ENCODE assay signal across 11 cellular contexts in genomic region chr2:65566617-65567016, GRCh38.
DNase-seq lines count a peak whose midpoint lies in the region; ATAC-seq and TF ChIP-seq lines count a peak whose summit lies in the region.
"Had no signal": no experiment of that assay in that cellular context is flagged by ENCODE, and none has a peak within 500 bp of the region (broad histone marks: within the 10 kb centered on the region; RNA-seq: fewer than 3 reads in every experiment).

No MANE protein-coding gene starts in this region.

- no peak for ATAC-seq in GM21360 (IDR thresholded peaks at IDR 0.05; ENCODE audit: unreplicated experiment)
- ATAC-seq: naive thymus-derived CD8-positive, alpha-beta T cell had no signal

- DNase-seq in A172 (ENCODE audit: low spot score) (peak; percentile 62), NCI-H146 (lab: John Stamatoyannopoulos, UW) (peak; percentile 57), breast epithelium (ENCODE audit: low spot score in 2 of 2) (no peak), myocyte (ENCODE audit: low read depth) (peak; percentile 46), middle frontal gyrus (ENCODE audit: extremely low spot score, low spot score) (no peak), endothelial cell (ENCODE audit: low spot score) (no peak), Peyer's patch (no peak)
- DNase-seq: activated T-cell treated with anti-CD3 and anti-CD28 coated beads, Interleukin-2, amount 50 U/mL, for 48 hours; head of caudate nucleus; naive thymus-derived CD8-positive, alpha-beta T cell had no signal

- H3K27ac Mint-ChIP-seq in endothelial cell (ENCODE audit: unreplicated experiment) = no peak overlapping the region

- H3K27me3 Mint-ChIP-seq in endothelial cell (ENCODE audit: unreplicated experiment) = no peaks in the 10 kb centered on the region

- H3K4me3 ChIP-seq in breast epithelium (peak overlapping the region in 2 of 3 donors; percentile 35 to 51), Peyer's patch (no peak overlapping the region)

- H3K36me3 ChIP-seq in breast epithelium = no peaks in the 10 kb centered on the region
- no peaks in the 10 kb centered on the region for H3K36me3 ChIP-seq in Peyer's patch

- H3K9me3 ChIP-seq in breast epithelium = no peaks in the 10 kb centered on the region
- no peaks in the 10 kb centered on the region for H3K9me3 ChIP-seq in Peyer's patch

- peaks cover 11% of the 10 kb centered on the region for H3K4me1 Mint-ChIP-seq in endothelial cell (ENCODE audit: unreplicated experiment)

- H3K9me3 Mint-ChIP-seq in endothelial cell (ENCODE audit: unreplicated experiment) = no peaks in the 10 kb centered on the region
- H3K9me3 Mint-ChIP-seq: naive thymus-derived CD8-positive, alpha-beta T cell had no signal

- no peak for TF ChIP-seq POLR2A in breast epithelium (IDR thresholded peaks at IDR 0.05)
- no peak for TF ChIP-seq POLR2A in Peyer's patch (IDR thresholded peaks at IDR 0.05)

- H3K4me1 ChIP-seq in breast epithelium (no peaks in the 10 kb centered on the region), Peyer's patch (no peaks in the 10 kb centered on the region)

- peaks cover 5% of the 10 kb centered on the region for H3K36me3 Mint-ChIP-seq in endothelial cell (ENCODE audit: low read depth, unreplicated experiment)
- H3K36me3 Mint-ChIP-seq: naive thymus-derived CD8-positive, alpha-beta T cell had no signal

- TF ChIP-seq CTCF in breast epithelium (IDR thresholded peaks at IDR 0.05) (no peak), endothelial cell (IDR thresholded peaks at IDR 0.05; ENCODE audit: unreplicated experiment) (no peak), Peyer's patch (IDR thresholded peaks at IDR 0.05) (no peak)

- H3K4me3 Mint-ChIP-seq in endothelial cell (ENCODE audit: unreplicated experiment) = no peak overlapping the region

- intact Hi-C loops in breast epithelium (cut with DNase I; ENCODE audit: low total_unique reads) = no loop called here

- H3K27ac ChIP-seq in breast epithelium = peak overlapping the region in 1 of 2 donors; percentile 13
- H3K27ac ChIP-seq in Peyer's patch = no peak overlapping the region

- H3K27me3 ChIP-seq in breast epithelium (no peaks in the 10 kb centered on the region), Peyer's patch (no peaks in the 10 kb centered on the region)

Comparison
In these comparisons a context has a peak if more than half of its experiments do, and no peak if none do; other contexts are left out.
1. DNase-seq: peak in A172 (single experiment), NCI-H146 (single experiment) and myocyte (single experiment); none in breast epithelium (0 of 2), middle frontal gyrus (single experiment), endothelial cell (single experiment) and Peyer's patch (0 of 3).
2. H3K4me3 ChIP-seq: peak in breast epithelium (2 of 3); none in Peyer's patch (0 of 4).